ENCODE assay signal across 10 cellular contexts in the genomic region with DNA sequence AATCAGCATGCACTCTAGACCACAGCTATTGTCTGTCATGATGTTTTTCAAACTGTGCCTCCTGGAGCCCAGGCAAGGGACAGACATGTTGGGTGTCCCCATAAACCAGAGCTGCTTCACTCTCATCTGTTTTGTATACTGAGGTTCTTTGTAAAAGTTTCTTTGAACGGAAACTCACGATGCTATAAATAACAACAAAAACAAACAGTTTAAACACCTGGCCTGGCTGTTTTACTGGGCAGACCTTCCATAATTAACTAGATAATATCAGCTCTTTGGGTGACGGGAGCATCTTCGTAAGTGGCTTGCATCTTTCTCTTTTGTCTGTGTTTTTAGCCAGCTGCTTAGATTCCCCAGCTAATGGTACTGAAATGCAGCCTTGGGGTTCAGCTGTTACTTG.
DNase-seq lines count a peak whose midpoint lies in the region; ATAC-seq, FAIRE-seq and TF ChIP-seq lines count a peak whose summit lies in the region.
"Had no signal": no experiment of that assay in that cellular context is flagged by ENCODE, and none has a peak within 500 bp of the region (broad histone marks: within the 10 kb centered on the region; RNA-seq: fewer than 3 reads in every experiment).

No MANE protein-coding gene starts in this region.

- H3K9me2 ChIP-seq in DOHH2 (replicated peaks; ENCODE audit: control insufficient read depth, low read length): no peaks in the 10 kb centered on the region

- ATAC-seq in GM19395 (IDR thresholded peaks at IDR 0.05; ENCODE audit: unreplicated experiment) (peak; percentile 73), HG02852 (IDR thresholded peaks at IDR 0.05; ENCODE audit: unreplicated experiment) (peak; percentile 57)

- H3K79me2 ChIP-seq in DOHH2 (ENCODE audit: control insufficient read depth, low read length): no peaks in the 10 kb centered on the region

- peak overlapping the region; percentile 90 for H3K27ac ChIP-seq in DOHH2 (ENCODE audit: low read depth, low read length)
- H3K27ac ChIP-seq: cardiac muscle cell had no signal

- no peaks in the 10 kb centered on the region for H3K27me3 ChIP-seq in DOHH2 (ENCODE audit: control insufficient read depth, low read length)
- H3K27me3 ChIP-seq: cardiac muscle cell had no signal

- H3K9me3 ChIP-seq in DOHH2 (ENCODE audit: control insufficient read depth, insufficient read depth, low read length): peaks cover 5% of the 10 kb centered on the region; the same call in 1 of the 2 replicates

- no peak for FAIRE-seq in D721Med (lab: Jason Lieb, UNC)
- FAIRE-seq: keratinocyte had no signal

- H3K4me3 ChIP-seq in DOHH2 (ENCODE audit: low read length): peak overlapping the region; percentile 52
- H3K4me3 ChIP-seq: cardiac muscle cell had no signal

- DNase-seq in NAMALWA (ENCODE audit: low spot score) (peak; percentile 77), NCI-H510A treated with DMSO at 0.1 percent for 48 hours (lab: John Stamatoyannopoulos, UW) (no peak), D721Med (ENCODE audit: insufficient read length, low spot score) (no peak), LoVo (ENCODE audit: low spot score) (no peak)
- DNase-seq in central memory CD4-positive, alpha-beta T cell: no peak

- TF ChIP-seq CTCF in DOHH2 (IDR thresholded peaks at IDR 0.05; ENCODE audit: low read depth, low read length, poor library complexity, severe bottlenecking) (no peak), D721Med (IDR thresholded peaks at IDR 0.05; ENCODE audit: insufficient read depth, missing control alignments) (no peak)

- H3F3A ChIP-seq in DOHH2 (ENCODE audit: control insufficient read depth, insufficient read depth): peaks cover 35% of the 10 kb centered on the region

- H3K4me1 ChIP-seq in DOHH2 (ENCODE audit: control insufficient read depth, low read length): peaks cover 50% of the 10 kb centered on the region

- H3K4me2 ChIP-seq in DOHH2 (ENCODE audit: low read length): peak overlapping the region; percentile 71

- H4K20me1 ChIP-seq in DOHH2 (ENCODE audit: control insufficient read depth, insufficient read depth, low read depth, low read length): no peaks in the 10 kb centered on the region

- H3K36me3 ChIP-seq in DOHH2 (ENCODE audit: control insufficient read depth, low read length): no peaks in the 10 kb centered on the region
- H3K36me3 ChIP-seq: cardiac muscle cell had no signal
